ENCODE assay signal across 8 cellular contexts in the genomic region with DNA sequence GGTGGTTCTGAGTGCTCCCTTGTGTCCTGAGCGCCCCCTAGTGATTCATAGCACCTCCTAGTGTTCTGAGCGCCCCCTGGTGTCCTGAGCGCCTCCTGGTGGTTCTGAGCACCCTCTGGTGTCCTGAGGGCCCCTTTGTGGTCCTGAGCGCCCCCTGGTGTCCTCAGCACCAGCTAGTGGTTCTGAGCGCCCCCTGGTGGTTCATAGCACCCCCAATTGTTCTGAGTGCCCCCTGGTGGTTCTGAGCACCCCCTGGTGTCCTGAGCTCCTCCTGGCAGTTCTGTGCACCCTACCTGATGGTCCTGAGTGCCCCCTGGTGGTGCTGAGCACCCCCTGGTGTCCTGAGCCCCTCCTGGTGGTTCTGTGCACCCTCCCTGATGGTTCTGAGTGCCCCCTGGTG.
DNase-seq lines count a peak whose midpoint lies in the region; ATAC-seq, FAIRE-seq and TF ChIP-seq lines count a peak whose summit lies in the region.
"Not testable (repeated sequence)": the region's sequence is repeated elsewhere in the genome, so short reads cannot be mapped to it uniquely, and the experiment has no call there.

No MANE protein-coding gene starts in this region.

- CTCF ChIA-PET in naive thymus-derived CD4-positive, alpha-beta T cell (lab: Charles Lee): not testable (repeated sequence)

- H3K27me3 Mint-ChIP-seq in T-helper 17 cell; naive thymus-derived CD4-positive, alpha-beta T cell: not testable (repeated sequence)

- H3K4me1 ChIP-seq in naive thymus-derived CD4-positive, alpha-beta T cell (ENCODE audit: control insufficient read depth in 2 of 2, insufficient read depth in 2 of 2, low read length in 2 of 2): not testable (repeated sequence)

- H3K9me3 Mint-ChIP-seq in naive thymus-derived CD4-positive, alpha-beta T cell: not testable (repeated sequence)

- H3K27ac ChIP-seq in naive thymus-derived CD4-positive, alpha-beta T cell (ENCODE audit: low read depth, low read length): not testable (repeated sequence)

- FAIRE-seq in GM12891 (lab: Jason Lieb, UNC): peak; percentile 92

- not testable (repeated sequence) for H3K36me3 ChIP-seq in naive thymus-derived CD4-positive, alpha-beta T cell (ENCODE audit: control insufficient read depth in 2 of 3, insufficient read depth in 3 of 3, low read length in 3 of 3)

- intact Hi-C loops in naive thymus-derived CD4-positive, alpha-beta T cell (cut with micrococcal nuclease): not testable (repeated sequence)

- not testable (repeated sequence) for H3K4me1 Mint-ChIP-seq in T-helper 17 cell; naive thymus-derived CD4-positive, alpha-beta T cell

- not testable (repeated sequence) for H3K27me3 ChIP-seq in naive thymus-derived CD4-positive, alpha-beta T cell (ENCODE audit: control insufficient read depth in 2 of 2, insufficient read depth in 2 of 2, low read length in 2 of 2)

- H3K27ac Mint-ChIP-seq in T-helper 17 cell; naive thymus-derived CD4-positive, alpha-beta T cell: not testable (repeated sequence)

- ATAC-seq in GM18909 (IDR thresholded peaks at IDR 0.05; ENCODE audit: poor library complexity, unreplicated experiment) (peak; percentile 65), GM21360 (IDR thresholded peaks at IDR 0.05; ENCODE audit: unreplicated experiment) (peak; percentile 56), HG02571 (IDR thresholded peaks at IDR 0.05; ENCODE audit: unreplicated experiment) (peak; percentile 56), HG02973 (IDR thresholded peaks at IDR 0.05; ENCODE audit: unreplicated experiment) (peak; percentile 57), HG03280 (IDR thresholded peaks at IDR 0.05; ENCODE audit: unreplicated experiment) (peak; percentile 57), T-helper 17 cell (peak; percentile 25)
- ATAC-seq in naive thymus-derived CD4-positive, alpha-beta T cell: peak; percentile 55

- H3K9me3 ChIP-seq in T-helper 17 cell (ENCODE audit: control insufficient read depth, low read length, poor library complexity, severe bottlenecking); naive thymus-derived CD4-positive, alpha-beta T cell (ENCODE audit: control insufficient read depth in 2 of 3, low read length in 3 of 3): not testable (repeated sequence)

- not testable (repeated sequence) for DNase-seq in GM12891 (ENCODE audit: insufficient read length, low spot score); T-helper 17 cell; naive thymus-derived CD4-positive, alpha-beta T cell

- not testable (repeated sequence) for H3K4me3 Mint-ChIP-seq in T-helper 17 cell; naive thymus-derived CD4-positive, alpha-beta T cell

- not testable (repeated sequence) for TF ChIP-seq POLR2A in GM12891 (IDR thresholded peaks at IDR 0.05; ENCODE audit: low read depth, low read length)

- H3K36me3 Mint-ChIP-seq in T-helper 17 cell (ENCODE audit: low read depth); naive thymus-derived CD4-positive, alpha-beta T cell: not testable (repeated sequence)

- not testable (repeated sequence) for H3K4me3 ChIP-seq in naive thymus-derived CD4-positive, alpha-beta T cell (ENCODE audit: low read length)

- POLR2A ChIA-PET in naive thymus-derived CD4-positive, alpha-beta T cell (lab: Charles Lee): not testable (repeated sequence)
